ENCODE assay signal across 8 cellular contexts in the genomic region with DNA sequence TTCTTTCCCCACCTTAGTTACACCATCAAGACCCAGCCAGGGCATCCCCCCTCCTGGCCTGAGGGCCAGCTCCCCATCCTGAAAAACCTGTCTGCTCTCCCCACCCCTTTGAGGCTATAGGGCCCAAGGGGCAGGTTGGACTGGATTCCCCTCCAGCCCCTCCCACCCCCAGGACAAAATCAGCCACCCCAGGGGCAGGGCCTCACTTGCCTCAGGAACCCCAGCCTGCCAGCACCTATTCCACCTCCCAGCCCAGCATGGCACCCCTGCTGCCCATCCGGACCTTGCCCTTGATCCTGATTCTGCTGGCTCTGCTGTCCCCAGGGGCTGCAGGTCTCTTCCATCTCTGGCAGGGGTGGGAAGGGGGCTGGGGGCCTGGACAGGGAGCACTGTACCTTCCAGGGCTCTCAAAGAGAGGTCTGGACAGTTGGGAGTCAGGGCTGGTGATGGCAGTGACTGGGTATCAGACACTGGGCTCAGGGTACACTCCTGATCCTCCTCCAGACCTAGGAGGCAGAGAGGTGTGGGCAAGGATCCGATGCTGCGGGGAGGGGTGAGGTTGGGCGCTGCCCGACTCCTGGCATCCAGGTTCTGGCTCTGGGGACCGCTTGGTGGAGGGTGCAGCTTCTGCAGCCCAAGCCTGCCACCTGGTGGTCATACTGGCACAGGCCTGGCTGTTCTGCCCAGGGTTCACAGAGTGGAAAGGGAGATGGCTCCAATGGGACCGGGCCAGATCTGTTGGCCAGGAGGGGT. TPM values are rescaled to one million over a fixed set of nuclear protein-coding genes. Genes with fewer than 3 reads are reported as not detected.
A peak's percentile ranks its signal among the peaks of the same experiment; 100 is the strongest.
DNase-seq lines count a peak whose midpoint lies in the region; ATAC-seq and TF ChIP-seq lines count a peak whose summit lies in the region.

A gene (plus strand): TSS at position 205 of the 753 bp plus-strand sequence. CDS start 53 bp downstream, at position 258.

- CTCF ChIA-PET in MCF 10A (lab: Yijun Ruan, JAX): interaction anchor here (0.5 to 2.7 kb wide), 18 partner anchors 8 to 545 kb away, joined by 3 to 18 read pairs (median 4); no protein-coding TSS in a partner anchor

- peak; percentile 68 for ATAC-seq in HG02623 (IDR thresholded peaks at IDR 0.05; ENCODE audit: unreplicated experiment)
- no peak for ATAC-seq in HG03342 (IDR thresholded peaks at IDR 0.05; ENCODE audit: unreplicated experiment)

- peaks cover 8% of the 10 kb centered on the region for H3K4me1 Mint-ChIP-seq in MCF 10A (ENCODE audit: insufficient read depth, unreplicated experiment)

- POLR2A ChIA-PET in MCF 10A (lab: Yijun Ruan, JAX): interaction anchor here (0.6 to 1.7 kb wide), 3 partner anchors 14 to 165 kb away, joined by 3 to 4 read pairs (median 4); a partner anchor contains a TSS

- H3K9me3 Mint-ChIP-seq in MCF 10A (ENCODE audit: unreplicated experiment): no peaks in the 10 kb centered on the region

- peak; percentile 83 for DNase-seq in EH (ENCODE audit: low read depth)
- peak; percentile 73 for DNase-seq in NCI-H2196 treated with DMSO at 0.1 percent for 48 hours (lab: John Stamatoyannopoulos, UW; ENCODE audit: unreplicated experiment)
- peak; percentile 84 for DNase-seq in MCF 10A (ENCODE audit: unreplicated experiment)
- peak; percentile 80 for DNase-seq in inferior parietal cortex (ENCODE audit: extremely low spot score)
- peak; percentile 76 to 86 for DNase-seq in stimulated activated CD4-positive, alpha-beta T cell treated with anti-CD3 and anti-CD28 coated beads, Interleukin-15, amount 100 ng/mL, for 48 hours (ENCODE audit: low read depth in 2 of 2)

- BruUV-seq in MCF 10A (replicated peaks; lab: Mats Ljungman, UMichigan): no TSS peak

- H3K36me3 Mint-ChIP-seq in MCF 10A (ENCODE audit: insufficient read depth, unreplicated experiment): no peaks in the 10 kb centered on the region

- no peak within 1 kb of the TSS for H3K4me3 Mint-ChIP-seq in MCF 10A (ENCODE audit: unreplicated experiment)

- peaks cover 12% of the 10 kb centered on the region for H3K27me3 Mint-ChIP-seq in MCF 10A (ENCODE audit: insufficient read depth, unreplicated experiment)

- TF ChIP-seq CTCF in WI38 (IDR thresholded peaks at IDR 0.05; ENCODE audit: low read depth, low read length) (peak; percentile 91), MCF 10A (IDR thresholded peaks at IDR 0.05; ENCODE audit: unreplicated experiment) (peak; percentile 89)

- intact Hi-C loops in MCF 10A (cut with micrococcal nuclease): loop anchor here (1.0 to 5.0 kb wide), 6 partner anchors 27 to 349 kb away; a partner anchor contains a TSS

- H3K27ac Mint-ChIP-seq in MCF 10A (ENCODE audit: low read depth, unreplicated experiment): peak within 1 kb of the TSS; percentile 47

- H3K4me3 ChIP-seq in WI38 (ENCODE audit: low read depth, low read length): no peak within 1 kb of the TSS

RNA-seq across cellular contexts. Expression of the gene that starts here (rescaled TPM):
- not detected in 2 replicates for total RNA-seq in MCF 10A (2022)

Comparison
In these comparisons a context has a peak if more than half of its experiments do, and no peak if none do; other contexts are left out.
1. Peak in DNase-seq in MCF 10A; RNA of the gene not detected or under 1 TPM.